Comparison of ENCODE assay signal across 8 cellular contexts in genomic region chr19:54464624-54465266, GRCh38. TPM values are rescaled to one million over a fixed set of nuclear protein-coding genes. Genes with fewer than 3 reads are reported as not detected.
A peak's percentile ranks its signal among the peaks of the same experiment; 100 is the strongest.
DNase-seq lines count a peak whose midpoint lies in the region; ATAC-seq and TF ChIP-seq lines count a peak whose summit lies in the region.

No MANE protein-coding gene starts in this region.

- CTCF ChIA-PET in BJ (lab: Yijun Ruan, JAX), result no interaction called here
- CTCF ChIA-PET in activated CD4-positive, alpha-beta memory T cell treated with anti-CD3 and anti-CD28 coated beads for 36 hours (lab: Charles Lee), result no interaction called here

- POLR2A ChIA-PET in BJ (lab: Charles Lee), result no interaction called here
- POLR2A ChIA-PET in activated CD4-positive, alpha-beta memory T cell treated with anti-CD3 and anti-CD28 coated beads for 36 hours (lab: Charles Lee), result no interaction called here

- H3K27me3 ChIP-seq in BJ (ENCODE audit: control insufficient read depth, insufficient read depth, low read length), result no peaks in the 10 kb centered on the region

- TF ChIP-seq POLR2A in GM18951 (IDR thresholded peaks at IDR 0.05; ENCODE audit: extremely low read depth, insufficient read depth, insufficient read length), result peak; percentile 74

- H3K9me3 Mint-ChIP-seq in activated CD4-positive, alpha-beta memory T cell treated with anti-CD3 and anti-CD28 coated beads for 36 hours, result no peaks in the 10 kb centered on the region

- peaks cover 8% of the 10 kb centered on the region for H3K36me3 Mint-ChIP-seq in activated CD4-positive, alpha-beta memory T cell treated with anti-CD3 and anti-CD28 coated beads for 36 hours

- intact Hi-C loops in activated CD4-positive, alpha-beta memory T cell treated with anti-CD3 and anti-CD28 coated beads for 36 hours (cut with micrococcal nuclease), result loop anchor here (1.0 to 5.0 kb wide), 4 partner anchors 257 to 875 kb away; partner anchors contain the start of genes KMT5C, MYADM and TSEN34

- peak overlapping the region; percentile 63 for H3K4me3 ChIP-seq in BJ (ENCODE audit: low read depth, low read length)

- no peak for DNase-seq in BJ (ENCODE audit: low read depth)
- DNase-seq in NCI-H748 (lab: John Stamatoyannopoulos, UW; ENCODE audit: unreplicated experiment), result peak; percentile 97
- DNase-seq in activated CD4-positive, alpha-beta memory T cell treated with anti-CD3 and anti-CD28 coated beads for 36 hours, result peak; percentile 91
- DNase-seq in effector CD8-positive, alpha-beta T cell (lab: John Stamatoyannopoulos, UW), result peak; percentile 52
- peak; percentile 75 to 82 for DNase-seq in lung microvascular endothelial cell (ENCODE audit: low read depth in 2 of 2)
- peak; percentile 68 to 83 (median 78) for DNase-seq in stimulated activated CD4-positive, alpha-beta T cell treated with anti-CD3 and anti-CD28 coated beads, TNF-alpha, amount 100 ng/mL, for 48 hours (ENCODE audit: low read depth in 3 of 3)

- peaks cover 6% of the 10 kb centered on the region for H3K27me3 Mint-ChIP-seq in activated CD4-positive, alpha-beta memory T cell treated with anti-CD3 and anti-CD28 coated beads for 36 hours

- TF ChIP-seq CTCF in BJ (IDR thresholded peaks at IDR 0.05; ENCODE audit: insufficient read depth, low read depth, low read length), result no peak

- H3K4me3 Mint-ChIP-seq in activated CD4-positive, alpha-beta memory T cell treated with anti-CD3 and anti-CD28 coated beads for 36 hours, result peak overlapping the region; percentile 78

- H3K36me3 ChIP-seq in BJ (ENCODE audit: control insufficient read depth, insufficient read depth, low read length), result peaks cover 20% of the 10 kb centered on the region

- H3K4me1 Mint-ChIP-seq in activated CD4-positive, alpha-beta memory T cell treated with anti-CD3 and anti-CD28 coated beads for 36 hours (ENCODE audit: low read depth), result peaks cover 23% of the 10 kb centered on the region

- H3K27ac Mint-ChIP-seq in activated CD4-positive, alpha-beta memory T cell treated with anti-CD3 and anti-CD28 coated beads for 36 hours, result peak overlapping the region; percentile 92

- ATAC-seq in HG03135 (IDR thresholded peaks at IDR 0.05; ENCODE audit: unreplicated experiment), result peak; percentile 43

- in situ Hi-C loops in GM18951 (cut with MboI; ENCODE audit: low sequenced_read_pairs, unreplicated experiment), result no loop called here

RNA-seq across cellular contexts. Expression of gene LENG9, which starts 1.2 kb away (rescaled TPM):
- 1.4 and 2.0 TPM in 2 replicates for polyA plus RNA-seq in BJ (2011; rRNA removed)
- polyA minus RNA-seq in BJ (2011; rRNA and poly(A)+ RNA removed), result 3.4 and 4.3 TPM in 2 replicates
- 1 to 10 TPM; 5.3 to 5.6 TPM for total RNA-seq in activated CD4-positive, alpha-beta memory T cell treated with anti-CD3 and anti-CD28 coated beads for 36 hours
- 3.3 and 5.0 TPM in 2 replicates for total RNA-seq in lung microvascular endothelial cell

RNA-seq across cellular contexts. Expression of gene CDC42EP5, which starts 8.4 kb away (rescaled TPM):
- polyA plus RNA-seq in BJ (2011; rRNA removed), result 22.5 and 24.7 TPM in 2 replicates
- polyA minus RNA-seq in BJ (2011; rRNA and poly(A)+ RNA removed), result 3.2 and 5.1 TPM in 2 replicates
- total RNA-seq in activated CD4-positive, alpha-beta memory T cell treated with anti-CD3 and anti-CD28 coated beads for 36 hours, result not detected
- total RNA-seq in lung microvascular endothelial cell, result 53.2 and 124 TPM in 2 replicates

RNA-seq across cellular contexts. Expression of gene LENG8, which starts 15.7 kb away (rescaled TPM):
- 23.5 and 39.5 TPM in 2 replicates for polyA plus RNA-seq in BJ (2011; rRNA removed)
- 21.0 and 28.0 TPM in 2 replicates for polyA minus RNA-seq in BJ (2011; rRNA and poly(A)+ RNA removed)
- total RNA-seq in activated CD4-positive, alpha-beta memory T cell treated with anti-CD3 and anti-CD28 coated beads for 36 hours, result 100 to 1,000 TPM; 163 to 176 TPM
- 12.6 and 21.8 TPM in 2 replicates for total RNA-seq in lung microvascular endothelial cell

RNA-seq across cellular contexts. Expression of gene LAIR2, which starts 37.9 kb away (rescaled TPM):
- polyA plus RNA-seq in BJ (2011; rRNA removed), result not detected in 2 replicates
- not detected in 2 replicates for polyA minus RNA-seq in BJ (2011; rRNA and poly(A)+ RNA removed)
- not detected for total RNA-seq in activated CD4-positive, alpha-beta memory T cell treated with anti-CD3 and anti-CD28 coated beads for 36 hours
- total RNA-seq in lung microvascular endothelial cell, result not detected in 2 replicates

RNA-seq across cellular contexts. Expression of gene TTYH1, which starts 49.5 kb away (rescaled TPM):
- not detected in 2 replicates for polyA plus RNA-seq in BJ (2011; rRNA removed)
- not detected in 2 replicates for polyA minus RNA-seq in BJ (2011; rRNA and poly(A)+ RNA removed)
- total RNA-seq in activated CD4-positive, alpha-beta memory T cell treated with anti-CD3 and anti-CD28 coated beads for 36 hours, result not detected
- total RNA-seq in lung microvascular endothelial cell, result not detected in 2 replicates

Comparison
In these comparisons a context has a peak if more than half of its experiments do, and no peak if none do; other contexts are left out.
1. RNA of gene CDC42EP5, which starts 8.4 kb away (total RNA-seq): 53.2 to 124 TPM in lung microvascular endothelial cell; not detected in activated CD4-positive, alpha-beta memory T cell treated with anti-CD3 and anti-CD28 coated beads for 36 hours; every median in the first group is over 10 times any median in the second.